ENCODE assay signal across 26 cellular contexts in genomic region chr13:49404621-49405020, GRCh38.
"Had no signal": no experiment of that assay in that cellular context is flagged by ENCODE, and none has a peak within 500 bp of the region (broad histone marks: within the 10 kb centered on the region; RNA-seq: fewer than 3 reads in every experiment).

No MANE protein-coding gene starts in this region.

- H3K27ac ChIP-seq: left lung, lower lobe of right lung, parathyroid adenoma, psoas muscle, spleen, suprapubic skin, thoracic aorta, tibial artery, upper lobe of right lung had no signal

- H3K27ac Mint-ChIP-seq: immature natural killer cell; naive thymus-derived CD8-positive, alpha-beta T cell; nephron; stimulated activated effector memory CD8-positive, alpha-beta T cell treated with anti-CD3 and anti-CD28 coated beads, Interleukin-12 subunit alpha, Interleukin-12 subunit beta, amount 100 ng/mL, for 72 hours; stimulated activated naive CD8-positive, alpha-beta T cell treated with anti-CD3 and anti-CD28 coated beads, Interleukin-15, Interleukin-2, amounts not matched to agents 100 ng/mL and 50 ng/mL, for 24 hours had no signal

- H3K27me3 ChIP-seq: left lung, spleen, suprapubic skin, tibial artery, upper lobe of right lung had no signal

- H3K4me1 Mint-ChIP-seq: stimulated activated effector memory CD8-positive, alpha-beta T cell treated with anti-CD3 and anti-CD28 coated beads, Interleukin-12 subunit alpha, Interleukin-12 subunit beta, amount 100 ng/mL, for 72 hours had no signal

- FAIRE-seq: islet of Langerhans, kidney, small intestine, urothelium cell line had no signal

- H3K9ac ChIP-seq: parathyroid adenoma had no signal

- H3K4me3 Mint-ChIP-seq: immature natural killer cell; naive thymus-derived CD8-positive, alpha-beta T cell; nephron; neural crest cell; stimulated activated effector memory CD8-positive, alpha-beta T cell treated with anti-CD3 and anti-CD28 coated beads, Interleukin-12 subunit alpha, Interleukin-12 subunit beta, amount 100 ng/mL, for 72 hours; stimulated activated naive CD8-positive, alpha-beta T cell treated with anti-CD3 and anti-CD28 coated beads, Interleukin-15, Interleukin-2, amounts not matched to agents 100 ng/mL and 50 ng/mL, for 24 hours had no signal

- H3K27me3 Mint-ChIP-seq: naive thymus-derived CD8-positive, alpha-beta T cell; stimulated activated naive CD8-positive, alpha-beta T cell treated with anti-CD3 and anti-CD28 coated beads, Interleukin-15, Interleukin-2, amounts not matched to agents 100 ng/mL and 50 ng/mL, for 24 hours had no signal

- H3K36me3 Mint-ChIP-seq: stimulated activated effector memory CD8-positive, alpha-beta T cell treated with anti-CD3 and anti-CD28 coated beads, Interleukin-12 subunit alpha, Interleukin-12 subunit beta, amount 100 ng/mL, for 72 hours had no signal

- H3K36me3 ChIP-seq: left lung, lower lobe of right lung, suprapubic skin, thoracic aorta, tibial artery, upper lobe of right lung had no signal

- DNase-seq: hypothalamus; immature natural killer cell; kidney; left colon; left lung; lower lobe of right lung; mammary epithelial cell; mesenchymal stem cell; naive thymus-derived CD8-positive, alpha-beta T cell; nucleus accumbens; psoas muscle; small intestine; spleen; stimulated activated CD4-positive, alpha-beta T cell treated with anti-CD3 and anti-CD28 coated beads, Interleukin-4, amount 100 ng/mL, for 24 hours; stimulated activated naive CD4-positive, alpha-beta T cell; tibial artery; upper lobe of right lung had no signal

- H3K4me3 ChIP-seq: left lung, lower lobe of right lung, psoas muscle, spleen, suprapubic skin, thoracic aorta, tibial artery, upper lobe of right lung had no signal

- H2AFZ ChIP-seq: parathyroid adenoma had no signal

- H3K79me2 ChIP-seq: parathyroid adenoma had no signal

- H3K4me1 ChIP-seq: left lung, lower lobe of right lung, parathyroid adenoma, upper lobe of right lung had no signal
